In the genomic region with DNA sequence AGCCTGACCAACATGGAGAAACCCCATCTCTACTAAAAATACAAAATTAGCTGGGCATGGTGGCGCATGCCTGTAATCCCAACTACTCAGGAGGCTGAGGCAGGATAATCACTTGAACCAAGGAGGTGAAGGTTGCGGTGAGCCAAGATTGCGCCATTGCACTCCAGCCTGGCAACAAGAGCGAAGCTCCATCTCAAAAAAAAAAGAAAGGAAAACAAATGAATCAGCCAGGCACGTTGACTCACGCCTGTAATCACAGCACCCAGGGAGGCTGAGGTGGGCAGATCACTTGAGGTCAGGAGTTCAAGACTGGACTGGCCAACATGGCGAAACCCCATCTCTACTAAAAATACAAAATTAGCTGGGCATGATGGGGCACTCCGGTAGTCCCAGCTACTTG, we compare ENCODE assay signal across 2 cellular contexts.
A peak's percentile ranks its signal among the peaks of the same experiment; 100 is the strongest.
TF ChIP-seq lines count a peak whose summit lies in the region.

No MANE protein-coding gene starts in this region.

TF ChIP-seq in IMR-90, 13 proteins besides CTCF, POLR2A, EP300 and RAD21:
- peak; percentile 61; the same call in 1 of the 2 replicates for TF ChIP-seq CEBPB (IDR thresholded peaks at IDR 0.05; ENCODE audit: low read depth, low read length)

TF ChIP-seq in HepG2, 621 proteins besides CTCF, POLR2A, EP300 and RAD21:
- TF ChIP-seq CEBPB (IDR thresholded peaks at IDR 0.05; ENCODE audit: borderline replicate concordance, low read depth, low read length), result peak; percentile 22; the same call in 1 of the 2 replicates
- peak; percentile 64 for TF ChIP-seq FOSL2 (CRISPR knock-in tag; IDR thresholded peaks at IDR 0.05)
